14 cellular contexts compared by ENCODE assay signal in the genomic region with DNA sequence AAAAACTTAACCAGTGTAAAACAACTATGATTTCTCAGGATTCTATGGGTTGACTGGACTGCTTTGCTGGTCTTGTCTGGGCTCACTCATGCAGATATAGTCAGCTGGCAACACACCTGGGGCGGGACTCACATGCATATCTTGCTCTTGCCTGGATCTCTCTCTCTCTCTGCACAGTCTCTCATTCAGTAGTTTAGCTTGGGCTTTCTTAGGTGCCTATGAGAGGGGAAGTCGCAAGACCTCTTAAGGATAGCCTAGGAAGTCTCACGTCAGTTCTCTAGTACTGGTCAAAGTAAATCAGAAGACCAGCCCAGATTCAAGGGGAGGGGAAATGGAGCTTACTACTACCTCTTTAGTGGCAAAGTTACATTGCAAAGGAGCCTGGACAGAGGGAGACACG. TPM values are rescaled to one million over a fixed set of nuclear protein-coding genes. Genes with fewer than 3 reads are reported as not detected.
DNase-seq lines count a peak whose midpoint lies in the region; ATAC-seq and TF ChIP-seq lines count a peak whose summit lies in the region.
"Had no signal": no experiment of that assay in that cellular context is flagged by ENCODE, and none has a peak within 500 bp of the region (broad histone marks: within the 10 kb centered on the region; RNA-seq: fewer than 3 reads in every experiment).

No MANE protein-coding gene starts in this region.

- no peaks in the 10 kb centered on the region for H3K27me3 Mint-ChIP-seq in activated T-helper 17 cell treated with anti-CD3 and anti-CD28 coated beads, Interleukin-2, amount 50 U/mL, for 72 hours

- H3K9me3 Mint-ChIP-seq in activated T-helper 17 cell treated with anti-CD3 and anti-CD28 coated beads, Interleukin-2, amount 50 U/mL, for 72 hours, result no peaks in the 10 kb centered on the region

- no peak for ATAC-seq in activated T-helper 17 cell treated with anti-CD3 and anti-CD28 coated beads, Interleukin-2, amount 50 U/mL, for 72 hours (replicated peaks)
- ATAC-seq in GM21367 (IDR thresholded peaks at IDR 0.05; ENCODE audit: unreplicated experiment) (no peak), GM18520 (IDR thresholded peaks at IDR 0.05; ENCODE audit: unreplicated experiment) (no peak)

- 0 out of 2 replicates have a peak overlapping the region, but pooled peaks have one; percentile 14 for H3K4me3 ChIP-seq in BJ (ENCODE audit: low read depth, low read length)
- H3K4me3 ChIP-seq in HL-60 (replicated peaks; ENCODE audit: insufficient read depth, low read length), result no peak overlapping the region

- H3K36me3 Mint-ChIP-seq in activated T-helper 17 cell treated with anti-CD3 and anti-CD28 coated beads, Interleukin-2, amount 50 U/mL, for 72 hours (ENCODE audit: low read depth), result peaks cover 9% of the 10 kb centered on the region

- CTCF ChIA-PET in BJ (lab: Yijun Ruan, JAX), result interaction anchor here (0.6 to 2.6 kb wide), 7 partner anchors 8 to 245 kb away, joined by 3 to 12 read pairs (median 3); no protein-coding TSS in a partner anchor

- H3K4me1 Mint-ChIP-seq in activated T-helper 17 cell treated with anti-CD3 and anti-CD28 coated beads, Interleukin-2, amount 50 U/mL, for 72 hours, result peaks cover 23% of the 10 kb centered on the region

- H3K4me3 Mint-ChIP-seq in activated T-helper 17 cell treated with anti-CD3 and anti-CD28 coated beads, Interleukin-2, amount 50 U/mL, for 72 hours, result peak overlapping the region; percentile 93

- no peak for DNase-seq in BJ (ENCODE audit: low read depth)
- DNase-seq in HL-60 (ENCODE audit: low read depth in 1 of 2, low spot score in 1 of 2), result peak; percentile 30 to 61
- DNase-seq in medulla oblongata (ENCODE audit: extremely low spot score), result peak; percentile 9
- DNase-seq in activated CD4-positive, CD25-positive, alpha-beta regulatory T cell treated with anti-CD3 and anti-CD28 coated beads, Interleukin-2, amount 50 U/mL, for 72 hours, result no peak
- DNase-seq in amniotic stem cell (lab: John Stamatoyannopoulos, UW), result no peak
- DNase-seq: activated effector memory CD4-positive, alpha-beta T cell treated with Interleukin-2 at 50 U/mL for 16 hours; NCI-H1105 treated with DMSO at 0.1 percent for 48 hours; NCI-H82; stimulated activated CD4-positive, alpha-beta T cell treated with anti-CD3 and anti-CD28 coated beads, Interleukin-2, amount 100 ng/mL, for 48 hours; T-helper 9 cell had no signal

- 0 out of 2 replicates have a peak, but pooled peaks cover under 1% of the 10 kb centered on the region for H3K27me3 ChIP-seq in BJ (ENCODE audit: control insufficient read depth, insufficient read depth, low read length)
- no peaks in the 10 kb centered on the region for H3K27me3 ChIP-seq in HL-60 (ENCODE audit: insufficient read depth, poor library complexity, severe bottlenecking)
- H3K27me3 ChIP-seq: neutrophil had no signal

- POLR2A ChIA-PET in BJ (lab: Charles Lee), result interaction anchor here (0.6 kb wide), 1 partner anchor 26 kb away, joined by 11 read pairs; a partner anchor contains a TSS

- no peak for TF ChIP-seq CTCF in BJ (IDR thresholded peaks at IDR 0.05; ENCODE audit: insufficient read depth, low read depth, low read length)
- TF ChIP-seq CTCF in HL-60 (IDR thresholded peaks at IDR 0.05; ENCODE audit: insufficient read depth, low read length), result no peak

- H3K27ac ChIP-seq in HL-60 (replicated peaks), result peak overlapping the region; percentile 23

- H3K36me3 ChIP-seq in BJ (ENCODE audit: control insufficient read depth, insufficient read depth, low read length), result no peaks in the 10 kb centered on the region
- H3K36me3 ChIP-seq: neutrophil had no signal

- no peak overlapping the region for H3K27ac Mint-ChIP-seq in activated T-helper 17 cell treated with anti-CD3 and anti-CD28 coated beads, Interleukin-2, amount 50 U/mL, for 72 hours

RNA-seq across cellular contexts. Expression of a gene that starts 2.0 kb away (rescaled TPM):
- 70.2 and 87.7 TPM in 2 replicates for polyA plus RNA-seq in BJ (2011; rRNA removed)
- polyA minus RNA-seq in BJ (2011; rRNA and poly(A)+ RNA removed), result 10.3 and 12.2 TPM in 2 replicates
- total RNA-seq in activated T-helper 17 cell treated with anti-CD3 and anti-CD28 coated beads, Interleukin-2, amount 50 U/mL, for 72 hours, result 10 to 100 TPM; 18.6 to 24.4 TPM

RNA-seq across cellular contexts. Expression of a gene that starts 26.4 kb away (rescaled TPM):
- 14.7 and 18.8 TPM in 2 replicates for polyA plus RNA-seq in BJ (2011; rRNA removed)
- polyA minus RNA-seq in BJ (2011; rRNA and poly(A)+ RNA removed), result 21.6 and 30.4 TPM in 2 replicates
- 10 to 100 TPM; 19.3 to 20.4 TPM for total RNA-seq in activated T-helper 17 cell treated with anti-CD3 and anti-CD28 coated beads, Interleukin-2, amount 50 U/mL, for 72 hours

Comparison
In these comparisons a context has a peak if more than half of its experiments do, and no peak if none do; other contexts are left out.
1. DNase-seq: peak in HL-60 (2 of 2) and medulla oblongata (single experiment); none in BJ (single experiment), activated CD4-positive, CD25-positive, alpha-beta regulatory T cell treated with anti-CD3 and anti-CD28 coated beads, Interleukin-2, amount 50 U/mL, for 72 hours (single experiment) and amniotic stem cell (single experiment).